ENCODE assay signal across 8 cellular contexts in the genomic region with DNA sequence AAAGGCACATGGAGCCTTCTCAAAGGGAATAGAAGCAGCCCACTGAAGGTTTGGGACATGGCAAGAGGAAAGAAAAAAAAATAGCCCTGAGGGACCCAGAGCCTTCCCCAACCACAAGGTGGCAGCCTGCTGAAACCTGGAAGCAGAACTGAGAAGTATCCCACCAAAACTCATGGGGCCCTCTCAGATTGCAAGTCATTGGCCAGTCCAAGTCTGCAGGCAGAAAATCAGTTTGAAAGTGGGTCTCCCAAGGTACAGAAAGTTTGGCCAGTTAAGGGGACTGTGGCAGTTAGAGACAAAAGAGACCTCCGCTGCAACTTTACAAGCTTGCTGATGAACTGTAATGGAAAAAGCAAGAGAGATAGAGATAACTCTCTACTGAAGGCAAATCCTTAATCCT.
A peak's percentile ranks its signal among the peaks of the same experiment; 100 is the strongest.
DNase-seq lines count a peak whose midpoint lies in the region; ATAC-seq and TF ChIP-seq lines count a peak whose summit lies in the region.

No MANE protein-coding gene starts in this region.

- no peak overlapping the region for H3K4me3 ChIP-seq in iPS DF 6.9 (ENCODE audit: low read length)
- no peak overlapping the region for H3K4me3 ChIP-seq in MG63

- intact Hi-C loops in CD14-positive monocyte (cut with micrococcal nuclease): no loop called here

- H3K4me1 Mint-ChIP-seq in CD14-positive monocyte: no peaks in the 10 kb centered on the region
- peaks cover 15% of the 10 kb centered on the region for H3K4me1 Mint-ChIP-seq in activated naive CD4-positive, alpha-beta T cell treated with anti-CD3 and anti-CD28 coated beads, Interleukin-2, amount 10 ng/mL, durations not matched to agents 7 days and 5 days

- H3K4me1 ChIP-seq in iPS DF 6.9 (ENCODE audit: control insufficient read depth, insufficient read depth, low read length): no peaks in the 10 kb centered on the region

- H3K27me3 ChIP-seq in iPS DF 6.9 (ENCODE audit: control insufficient read depth, insufficient read depth, low read length) (no peaks in the 10 kb centered on the region), MG63 (no peaks in the 10 kb centered on the region)

- ATAC-seq in GM19043 (IDR thresholded peaks at IDR 0.05; ENCODE audit: low read depth, unreplicated experiment) (peak; percentile 83), HG03342 (IDR thresholded peaks at IDR 0.05; ENCODE audit: unreplicated experiment) (peak; percentile 81)

- H3K36me3 Mint-ChIP-seq in CD14-positive monocyte: peaks cover 16 to 28% of the 10 kb centered on the region in 2 donors
- peaks cover 2% of the 10 kb centered on the region for H3K36me3 Mint-ChIP-seq in activated naive CD4-positive, alpha-beta T cell treated with anti-CD3 and anti-CD28 coated beads, Interleukin-2, amount 10 ng/mL, durations not matched to agents 7 days and 5 days

- TF ChIP-seq CTCF in CD14-positive monocyte (IDR thresholded peaks at IDR 0.05): peak; percentile 80

- H3K36me3 ChIP-seq in iPS DF 6.9 (ENCODE audit: control insufficient read depth, insufficient read depth, low read length) (no peaks in the 10 kb centered on the region), MG63 (no peaks in the 10 kb centered on the region)

- no CpG with 5 or more reads among the region's 1 CpG for WGBS in iPS DF 6.9 (ENCODE audit: insufficient coverage, insufficient read length)

- DNase-seq in CD14-positive monocyte (ENCODE audit: low spot score): no peak
- DNase-seq in SHP77 (lab: John Stamatoyannopoulos, UW): peak; percentile 17 to 22
- DNase-seq in activated naive CD4-positive, alpha-beta T cell treated with anti-CD3 and anti-CD28 coated beads, Interleukin-2, amount 10 ng/mL, durations not matched to agents 7 days and 5 days: peak; percentile 72
- peak; percentile 45 for DNase-seq in iPS DF 6.9 (ENCODE audit: low read depth, low spot score)
- peak; percentile 5 to 10 for DNase-seq in stimulated activated CD8-positive, alpha-beta memory T cell treated with anti-CD3 and anti-CD28 coated beads, Interleukin-2, amount 100 ng/mL, for 1 hour (ENCODE audit: low read depth in 2 of 2)
- DNase-seq in MG63: no peak

- CTCF ChIA-PET in activated naive CD4-positive, alpha-beta T cell treated with anti-CD3 and anti-CD28 coated beads, Interleukin-2, amount 10 ng/mL, durations not matched to agents 7 days and 5 days (lab: Charles Lee): interaction anchor here (0.7 to 1.8 kb wide), 22 partner anchors 9 to 299 kb away, joined by 3 to 9 read pairs (median 4); partner anchors contain the start of genes ANTXR2 and PRDM8

- H3K27ac ChIP-seq in iPS DF 6.9 (ENCODE audit: low read length): no peak overlapping the region

- no peak overlapping the region for H3K4me3 Mint-ChIP-seq in CD14-positive monocyte
- H3K4me3 Mint-ChIP-seq in activated naive CD4-positive, alpha-beta T cell treated with anti-CD3 and anti-CD28 coated beads, Interleukin-2, amount 10 ng/mL, durations not matched to agents 7 days and 5 days: no peak overlapping the region

- H3K27ac Mint-ChIP-seq in CD14-positive monocyte: peak overlapping the region in 1 of 7 donors; percentile 55
- no peak overlapping the region for H3K27ac Mint-ChIP-seq in activated naive CD4-positive, alpha-beta T cell treated with anti-CD3 and anti-CD28 coated beads, Interleukin-2, amount 10 ng/mL, durations not matched to agents 7 days and 5 days

- H3K9me3 ChIP-seq in iPS DF 6.9 (ENCODE audit: control insufficient read depth, insufficient read depth, low read length) (no peaks in the 10 kb centered on the region), MG63 (no peaks in the 10 kb centered on the region)

- no peaks in the 10 kb centered on the region for H3K9me3 Mint-ChIP-seq in CD14-positive monocyte
- H3K9me3 Mint-ChIP-seq in activated naive CD4-positive, alpha-beta T cell treated with anti-CD3 and anti-CD28 coated beads, Interleukin-2, amount 10 ng/mL, durations not matched to agents 7 days and 5 days: no peaks in the 10 kb centered on the region

- H3K27me3 Mint-ChIP-seq in CD14-positive monocyte (ENCODE audit: low read depth in 3 of 3): no peaks in the 10 kb centered on the region
- no peaks in the 10 kb centered on the region for H3K27me3 Mint-ChIP-seq in activated naive CD4-positive, alpha-beta T cell treated with anti-CD3 and anti-CD28 coated beads, Interleukin-2, amount 10 ng/mL, durations not matched to agents 7 days and 5 days

Comparison
In these comparisons a context has a peak if more than half of its experiments do, and no peak if none do; other contexts are left out.
1. DNase-seq: peak in SHP77 (2 of 2), activated naive CD4-positive, alpha-beta T cell treated with anti-CD3 and anti-CD28 coated beads, Interleukin-2, amount 10 ng/mL, durations not matched to agents 7 days and 5 days (single experiment), iPS DF 6.9 (single experiment) and stimulated activated CD8-positive, alpha-beta memory T cell treated with anti-CD3 and anti-CD28 coated beads, Interleukin-2, amount 100 ng/mL, for 1 hour (2 of 2); none in CD14-positive monocyte (single experiment) and MG63 (single experiment).